Comparison of ENCODE assay signal across 12 cellular contexts in the genomic region with DNA sequence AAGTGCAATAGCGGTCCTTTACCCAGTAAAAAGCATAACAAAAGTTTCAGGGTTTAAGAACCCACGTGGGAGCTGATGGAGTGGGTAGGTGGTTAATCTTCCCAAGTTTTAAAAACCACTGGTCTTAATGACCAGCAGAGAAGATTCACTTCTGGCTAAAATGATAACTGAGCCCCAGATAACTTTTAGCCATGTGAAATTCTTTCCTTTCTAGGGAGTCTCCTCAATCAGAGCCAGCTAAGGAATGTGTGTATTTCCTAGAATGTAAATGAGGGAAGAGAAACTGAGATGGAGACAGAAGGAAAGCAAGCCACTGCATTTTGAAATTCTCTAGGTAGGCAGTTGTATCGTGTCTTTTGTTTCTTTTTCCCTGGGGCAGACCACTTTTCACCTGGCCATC. TPM values are rescaled to one million over a fixed set of nuclear protein-coding genes. Genes with fewer than 3 reads are reported as not detected.
DNase-seq lines count a peak whose midpoint lies in the region; ATAC-seq and TF ChIP-seq lines count a peak whose summit lies in the region.
"Had no signal": no experiment of that assay in that cellular context is flagged by ENCODE, and none has a peak within 500 bp of the region (broad histone marks: within the 10 kb centered on the region; RNA-seq: fewer than 3 reads in every experiment).

No MANE protein-coding gene starts in this region.

- H3K4me2 ChIP-seq in mesendoderm (ENCODE audit: low read length), result peak overlapping the region; percentile 89

- H3K4me1 Mint-ChIP-seq in chondrocyte (ENCODE audit: low read depth), result peaks cover 32% of the 10 kb centered on the region
- H3K4me1 Mint-ChIP-seq in activated CD4-positive, alpha-beta memory T cell treated with anti-CD3 and anti-CD28 coated beads, Interleukin-2, amount 10 ng/mL, durations not matched to agents 7 days and 5 days, result peaks cover 3% of the 10 kb centered on the region

- TF ChIP-seq CTCF in HFF-Myc (IDR thresholded peaks at IDR 0.05; ENCODE audit: low read depth, low read length, missing control alignments) (no peak), chondrocyte (IDR thresholded peaks at IDR 0.05) (no peak), thoracic aorta (IDR thresholded peaks at IDR 0.05) (no peak), GM10266 (IDR thresholded peaks at IDR 0.05; ENCODE audit: control insufficient read depth, insufficient read depth, low read depth, missing control alignments) (no peak)

- peak overlapping the region; percentile 79 for H3K4me3 Mint-ChIP-seq in chondrocyte (ENCODE audit: unreplicated experiment)
- no peak overlapping the region for H3K4me3 Mint-ChIP-seq in activated CD4-positive, alpha-beta memory T cell treated with anti-CD3 and anti-CD28 coated beads, Interleukin-2, amount 10 ng/mL, durations not matched to agents 7 days and 5 days
- H3K4me3 Mint-ChIP-seq: activated naive CD4-positive, alpha-beta T cell treated with anti-CD3 and anti-CD28 coated beads, Interleukin-2, amount 50 U/mL, for 24 hours had no signal

- no peak overlapping the region for H4K8ac ChIP-seq in mesendoderm (ENCODE audit: low read depth, low read length)

- H2BK5ac ChIP-seq in mesendoderm (ENCODE audit: low read length), result peak overlapping the region; percentile 45

- H3K4me1 ChIP-seq in mesendoderm (ENCODE audit: control insufficient read depth, low read depth, low read length), result peaks cover 9% of the 10 kb centered on the region
- peaks cover 0 to 29% of the 10 kb centered on the region in 2 donors for H3K4me1 ChIP-seq in thoracic aorta (ENCODE audit: control insufficient read depth in 1 of 2, low read depth in 2 of 2)

- CTCF ChIA-PET in activated CD4-positive, alpha-beta memory T cell treated with anti-CD3 and anti-CD28 coated beads, Interleukin-2, amount 10 ng/mL, durations not matched to agents 7 days and 5 days (lab: Charles Lee), result no interaction called here

- H4K5ac ChIP-seq in mesendoderm (ENCODE audit: low read length), result no peak overlapping the region

- H2AK5ac ChIP-seq in mesendoderm (ENCODE audit: low read length), result no peak overlapping the region

- H3K9ac ChIP-seq in mesendoderm (ENCODE audit: low read length), result peak overlapping the region; percentile 87

- peaks cover 18% of the 10 kb centered on the region for H3K79me2 ChIP-seq in mesendoderm (ENCODE audit: control insufficient read depth, insufficient read depth, low read length)

- no peak overlapping the region for H2BK120ac ChIP-seq in mesendoderm (ENCODE audit: low read depth, low read length)

- no peaks in the 10 kb centered on the region for H3K36me3 Mint-ChIP-seq in chondrocyte (ENCODE audit: low read depth)
- H3K36me3 Mint-ChIP-seq in activated CD4-positive, alpha-beta memory T cell treated with anti-CD3 and anti-CD28 coated beads, Interleukin-2, amount 10 ng/mL, durations not matched to agents 7 days and 5 days (ENCODE audit: low read depth), result no peaks in the 10 kb centered on the region
- H3K36me3 Mint-ChIP-seq: activated naive CD4-positive, alpha-beta T cell treated with anti-CD3 and anti-CD28 coated beads, Interleukin-2, amount 50 U/mL, for 24 hours; naive thymus-derived CD8-positive, alpha-beta T cell had no signal

- no peaks in the 10 kb centered on the region for H3K9me3 Mint-ChIP-seq in chondrocyte (ENCODE audit: low read depth)
- H3K9me3 Mint-ChIP-seq in activated CD4-positive, alpha-beta memory T cell treated with anti-CD3 and anti-CD28 coated beads, Interleukin-2, amount 10 ng/mL, durations not matched to agents 7 days and 5 days, result no peaks in the 10 kb centered on the region
- H3K9me3 Mint-ChIP-seq: activated naive CD4-positive, alpha-beta T cell treated with anti-CD3 and anti-CD28 coated beads, Interleukin-2, amount 50 U/mL, for 24 hours; naive thymus-derived CD8-positive, alpha-beta T cell had no signal

- H3K79me1 ChIP-seq in mesendoderm (ENCODE audit: low read length), result peaks cover 8% of the 10 kb centered on the region

- no CpG with 5 or more reads among the region's 3 CpGs for WGBS in mesendoderm (ENCODE audit: extremely low coverage, insufficient coverage, low lambda C conversion rate)

- peaks cover 2% of the 10 kb centered on the region for H3K27me3 ChIP-seq in mesendoderm (ENCODE audit: insufficient read depth, low read length, poor library complexity)
- H3K27me3 ChIP-seq in thoracic aorta (replicated peaks; ENCODE audit: insufficient read depth), result no peaks in the 10 kb centered on the region

- no peaks in the 10 kb centered on the region for H3K27me3 Mint-ChIP-seq in chondrocyte (ENCODE audit: low read depth)
- peaks cover 39% of the 10 kb centered on the region for H3K27me3 Mint-ChIP-seq in activated CD4-positive, alpha-beta memory T cell treated with anti-CD3 and anti-CD28 coated beads, Interleukin-2, amount 10 ng/mL, durations not matched to agents 7 days and 5 days

- no peak overlapping the region for H3K27ac Mint-ChIP-seq in chondrocyte (ENCODE audit: unreplicated experiment)
- H3K27ac Mint-ChIP-seq in activated CD4-positive, alpha-beta memory T cell treated with anti-CD3 and anti-CD28 coated beads, Interleukin-2, amount 10 ng/mL, durations not matched to agents 7 days and 5 days, result no peak overlapping the region
- H3K27ac Mint-ChIP-seq: activated naive CD4-positive, alpha-beta T cell treated with anti-CD3 and anti-CD28 coated beads, Interleukin-2, amount 50 U/mL, for 24 hours; naive thymus-derived CD8-positive, alpha-beta T cell had no signal

- no peak overlapping the region for H2BK15ac ChIP-seq in mesendoderm (replicated peaks; ENCODE audit: low read depth)

- DNase-seq in HFF-Myc (ENCODE audit: extremely low read depth, low read depth), result no peak
- no peak for DNase-seq in chondrocyte (ENCODE audit: low spot score)
- peak; percentile 73 for DNase-seq in mesendoderm
- no peak for DNase-seq in thoracic aorta (ENCODE audit: low spot score)
- no peak for DNase-seq in GM10266 (ENCODE audit: extremely low spot score)
- DNase-seq in NOMO-1 treated with DMSO at 0.1 percent for 48 hours (lab: John Stamatoyannopoulos, UW; ENCODE audit: unreplicated experiment), result no peak
- no peak for DNase-seq in activated CD4-positive, alpha-beta memory T cell treated with anti-CD3 and anti-CD28 coated beads, Interleukin-2, amount 10 ng/mL, durations not matched to agents 7 days and 5 days
- no peak for DNase-seq in DMS53 (lab: John Stamatoyannopoulos, UW)
- DNase-seq: naive thymus-derived CD8-positive, alpha-beta T cell; NCI-H1930 had no signal

- H3K23ac ChIP-seq in mesendoderm (ENCODE audit: low read length), result no peak overlapping the region

- H3K9me3 ChIP-seq in thoracic aorta, result no peaks in the 10 kb centered on the region

- no peak overlapping the region for H3K4ac ChIP-seq in mesendoderm (ENCODE audit: low read depth, low read length)

- H3K4me3 ChIP-seq in HFF-Myc (replicated peaks; ENCODE audit: low read depth, low read length), result peak overlapping the region; percentile 61
- peak overlapping the region; percentile 87 for H3K4me3 ChIP-seq in mesendoderm (ENCODE audit: low read length)
- H3K4me3 ChIP-seq in thoracic aorta, result peak overlapping the region; percentile 72

- H3K27ac ChIP-seq in mesendoderm (ENCODE audit: low read depth, low read length) (peak overlapping the region; percentile 82), thoracic aorta (no peak overlapping the region)

- no peaks in the 10 kb centered on the region for H3K36me3 ChIP-seq in mesendoderm (ENCODE audit: control insufficient read depth, insufficient read depth, low read length)
- no peaks in the 10 kb centered on the region for H3K36me3 ChIP-seq in thoracic aorta

- peak overlapping the region; percentile 81 for H3K18ac ChIP-seq in mesendoderm (ENCODE audit: low read length)

- ATAC-seq in thoracic aorta (ENCODE audit: insufficient number of reproducible peaks, low FRiP score, low read depth), result no peak
- ATAC-seq: activated CD4-positive, CD25-positive, alpha-beta regulatory T cell treated with anti-CD3 and anti-CD28 coated beads, Interleukin-2, amount 50 U/mL, for 24 hours; naive thymus-derived CD8-positive, alpha-beta T cell had no signal

- peak overlapping the region; percentile 94 for H3K56ac ChIP-seq in mesendoderm (ENCODE audit: low read length)

- POLR2A ChIA-PET in activated CD4-positive, alpha-beta memory T cell treated with anti-CD3 and anti-CD28 coated beads, Interleukin-2, amount 10 ng/mL, durations not matched to agents 7 days and 5 days (lab: Charles Lee), result no interaction called here

RNA-seq across cellular contexts. Expression of gene COLEC12, which starts 1.6 kb away (rescaled TPM):
- total RNA-seq in chondrocyte (2.1 to 17.8 TPM (median 2.2 TPM) in 3 replicates), thoracic aorta (10 to 100 TPM; 19.3 to 21.3 TPM)
- polyA plus RNA-seq in mesendoderm (2013, experiment 1 of 2), result 7.5 TPM
- polyA plus RNA-seq in mesendoderm (2013, experiment 2 of 2), result 7.4 TPM
- not detected for total RNA-seq in activated CD4-positive, alpha-beta memory T cell treated with anti-CD3 and anti-CD28 coated beads, Interleukin-2, amount 10 ng/mL, durations not matched to agents 7 days and 5 days
- polyA plus RNA-seq: naive thymus-derived CD8-positive, alpha-beta T cell had no signal
